Comparison of ENCODE assay signal across 10 cellular contexts in genomic region chr12:57248934-57249742, GRCh38. TPM values are rescaled to one million over a fixed set of nuclear protein-coding genes. Genes with fewer than 3 reads are reported as not detected.
A peak's percentile ranks its signal among the peaks of the same experiment; 100 is the strongest.
DNase-seq lines count a peak whose midpoint lies in the region; ATAC-seq and TF ChIP-seq lines count a peak whose summit lies in the region.
"Had no signal": no experiment of that assay in that cellular context is flagged by ENCODE, and none has a peak within 500 bp of the region (broad histone marks: within the 10 kb centered on the region; RNA-seq: fewer than 3 reads in every experiment).

No MANE protein-coding gene starts in this region.

- DNase-seq in activated naive CD4-positive, alpha-beta T cell treated with anti-CD3 and anti-CD28 coated beads, Interleukin-2, amount 10 ng/mL, durations not matched to agents 7 days and 5 days: no peak
- no peak for DNase-seq in activated naive CD4-positive, alpha-beta T cell treated with anti-CD3 and anti-CD28 coated beads, Interleukin-2, amount 50 U/mL, for 16 hours
- DNase-seq in OCI-LY7 (ENCODE audit: low spot score): no peak
- no peak for DNase-seq in endothelial cell (ENCODE audit: low spot score)
- DNase-seq in stimulated activated naive CD8-positive, alpha-beta T cell treated with anti-CD3 and anti-CD28 coated beads, Interleukin-15, amount 100 ng/mL, for 72 hours: no peak
- no peak for DNase-seq in NCI-H524 (lab: John Stamatoyannopoulos, UW)
- no peak for DNase-seq in T-cell
- DNase-seq: NCI-H2081 had no signal

- TF ChIP-seq CTCF in OCI-LY7 (conservative IDR thresholded peaks at IDR 0.05; ENCODE audit: low read length): peak; percentile 42
- TF ChIP-seq CTCF in endothelial cell (IDR thresholded peaks at IDR 0.05; ENCODE audit: unreplicated experiment): no peak

- H3K9me2 ChIP-seq in OCI-LY7 (ENCODE audit: insufficient read depth, low read length): no peaks in the 10 kb centered on the region

- ATAC-seq in stimulated activated naive CD8-positive, alpha-beta T cell treated with anti-CD3 and anti-CD28 coated beads, Interleukin-15, amount 100 ng/mL, for 72 hours: no peak
- ATAC-seq in HG02588 (IDR thresholded peaks at IDR 0.05; ENCODE audit: unreplicated experiment): no peak
- ATAC-seq in T-cell (replicated peaks in 1 of 4): no peak

- peaks cover 10% of the 10 kb centered on the region for H3K4me1 ChIP-seq in OCI-LY7 (ENCODE audit: insufficient read depth, low read length, poor library complexity, severe bottlenecking)

- no peak overlapping the region for H3K27ac ChIP-seq in OCI-LY7 (ENCODE audit: low read depth, low read length, poor library complexity, severe bottlenecking)
- H3K27ac ChIP-seq: skin epidermis had no signal

- no peak overlapping the region for H3K4me3 ChIP-seq in OCI-LY7 (ENCODE audit: low read depth, low read length, poor library complexity, severe bottlenecking)
- H3K4me3 ChIP-seq: skin epidermis had no signal

- H3K36me3 ChIP-seq in OCI-LY7 (ENCODE audit: insufficient read depth, low read length): no peaks in the 10 kb centered on the region

- CTCF ChIA-PET in activated naive CD4-positive, alpha-beta T cell treated with anti-CD3 and anti-CD28 coated beads, Interleukin-2, amount 10 ng/mL, durations not matched to agents 7 days and 5 days (lab: Charles Lee): interaction anchor here (1.1 to 4.6 kb wide), 8 partner anchors 9 to 210 kb away, joined by 3 to 21 read pairs (median 6); partner anchors contain the start of gene GLI1
- CTCF ChIA-PET in OCI-LY7 (lab: Charles Lee; ENCODE audit: unreplicated experiment): no interaction called here
- CTCF ChIA-PET in T-cell (lab: Charles Lee): no interaction called here

- H3K79me2 ChIP-seq in OCI-LY7 (ENCODE audit: insufficient read depth, low read depth, low read length): no peaks in the 10 kb centered on the region

- intact Hi-C loops in OCI-LY7 (cut with micrococcal nuclease; ENCODE audit: unreplicated experiment): no loop called here

- H3K4me2 ChIP-seq in OCI-LY7 (ENCODE audit: low read length): peak overlapping the region; percentile 17; the same call in 1 of the 2 replicates

- no TSS peak for BruUV-seq in OCI-LY7 (replicated peaks; lab: Mats Ljungman, UMichigan)

- H3K27me3 Mint-ChIP-seq in activated naive CD4-positive, alpha-beta T cell treated with anti-CD3 and anti-CD28 coated beads, Interleukin-2, amount 10 ng/mL, durations not matched to agents 7 days and 5 days: peaks cover 10% of the 10 kb centered on the region
- H3K27me3 Mint-ChIP-seq in endothelial cell (ENCODE audit: unreplicated experiment) (peaks cover 8% of the 10 kb centered on the region), T-cell (peaks cover 2 to 8% of the 10 kb centered on the region in 2 donors)
- H3K27me3 Mint-ChIP-seq in stimulated activated naive CD8-positive, alpha-beta T cell treated with anti-CD3 and anti-CD28 coated beads, Interleukin-15, amount 100 ng/mL, for 72 hours: peaks cover 10% of the 10 kb centered on the region

- H3K9me3 Mint-ChIP-seq in activated naive CD4-positive, alpha-beta T cell treated with anti-CD3 and anti-CD28 coated beads, Interleukin-2, amount 10 ng/mL, durations not matched to agents 7 days and 5 days: no peaks in the 10 kb centered on the region
- H3K9me3 Mint-ChIP-seq in endothelial cell (ENCODE audit: unreplicated experiment) (no peaks in the 10 kb centered on the region), T-cell (no peaks in the 10 kb centered on the region)
- H3K9me3 Mint-ChIP-seq in stimulated activated naive CD8-positive, alpha-beta T cell treated with anti-CD3 and anti-CD28 coated beads, Interleukin-15, amount 100 ng/mL, for 72 hours: no peaks in the 10 kb centered on the region

- no peaks in the 10 kb centered on the region for H3K9me3 ChIP-seq in OCI-LY7 (ENCODE audit: low read length)

- POLR2A ChIA-PET in OCI-LY7 (lab: Charles Lee) (interaction anchor here (1.1 kb wide), 1 partner anchor 8 kb away, joined by 3 read pairs; no protein-coding TSS in a partner anchor), T-cell (lab: Charles Lee) (no interaction called here)

- peaks cover 2% of the 10 kb centered on the region for H3K36me3 Mint-ChIP-seq in activated naive CD4-positive, alpha-beta T cell treated with anti-CD3 and anti-CD28 coated beads, Interleukin-2, amount 10 ng/mL, durations not matched to agents 7 days and 5 days
- H3K36me3 Mint-ChIP-seq in endothelial cell (ENCODE audit: low read depth, unreplicated experiment): no peaks in the 10 kb centered on the region
- H3K36me3 Mint-ChIP-seq in T-cell: peaks cover 11% of the 10 kb centered on the region

- H3K4me1 Mint-ChIP-seq in activated naive CD4-positive, alpha-beta T cell treated with anti-CD3 and anti-CD28 coated beads, Interleukin-2, amount 10 ng/mL, durations not matched to agents 7 days and 5 days: peaks cover 11% of the 10 kb centered on the region
- H3K4me1 Mint-ChIP-seq in endothelial cell (ENCODE audit: unreplicated experiment): peaks cover 9% of the 10 kb centered on the region
- H3K4me1 Mint-ChIP-seq in stimulated activated naive CD8-positive, alpha-beta T cell treated with anti-CD3 and anti-CD28 coated beads, Interleukin-15, amount 100 ng/mL, for 72 hours: peaks cover 16% of the 10 kb centered on the region
- H3K4me1 Mint-ChIP-seq in T-cell: peaks cover under 1 to 11% (median 7%) of the 10 kb centered on the region in 3 donors

- H2AFZ ChIP-seq in OCI-LY7 (ENCODE audit: low read length): no peak overlapping the region; the same call in 1 of the 2 replicates

- no peak overlapping the region for H3K27ac Mint-ChIP-seq in activated naive CD4-positive, alpha-beta T cell treated with anti-CD3 and anti-CD28 coated beads, Interleukin-2, amount 10 ng/mL, durations not matched to agents 7 days and 5 days
- no peak overlapping the region for H3K27ac Mint-ChIP-seq in endothelial cell (ENCODE audit: unreplicated experiment)
- H3K27ac Mint-ChIP-seq in stimulated activated naive CD8-positive, alpha-beta T cell treated with anti-CD3 and anti-CD28 coated beads, Interleukin-15, amount 100 ng/mL, for 72 hours: peak overlapping the region; percentile 23 to 35
- no peak overlapping the region for H3K27ac Mint-ChIP-seq in T-cell

- peak overlapping the region; percentile 19 for H3K4me3 Mint-ChIP-seq in activated naive CD4-positive, alpha-beta T cell treated with anti-CD3 and anti-CD28 coated beads, Interleukin-2, amount 10 ng/mL, durations not matched to agents 7 days and 5 days
- H3K4me3 Mint-ChIP-seq in endothelial cell (ENCODE audit: unreplicated experiment): peak overlapping the region; percentile 33
- peak overlapping the region; percentile 10 to 56 for H3K4me3 Mint-ChIP-seq in stimulated activated naive CD8-positive, alpha-beta T cell treated with anti-CD3 and anti-CD28 coated beads, Interleukin-15, amount 100 ng/mL, for 72 hours
- no peak overlapping the region for H3K4me3 Mint-ChIP-seq in T-cell

- no peaks in the 10 kb centered on the region for H4K20me1 ChIP-seq in OCI-LY7 (ENCODE audit: insufficient read depth, low read length)

RNA-seq across cellular contexts. Expression of gene STAC3, which starts 1.8 kb away (rescaled TPM):
- total RNA-seq in OCI-LY7 (2014; rRNA removed; shearing (Covaris generic)): 1.4 and 2.5 TPM in 2 replicates
- total RNA-seq in OCI-LY7 (2022): 6.8 and 7.7 TPM in 2 replicates
- total RNA-seq in endothelial cell (ENCODE audit: unreplicated experiment): 3.3 TPM
- 1 to 10 TPM; 1.3 to 4.9 (median 2.9) TPM for total RNA-seq in T-cell

RNA-seq across cellular contexts. Expression of gene SHMT2, which starts 19.6 kb away (rescaled TPM):
- total RNA-seq in OCI-LY7 (2014; rRNA removed; shearing (Covaris generic)): 394 and 400 TPM in 2 replicates
- total RNA-seq in OCI-LY7 (2022) (415 and 438 TPM in 2 replicates), endothelial cell (ENCODE audit: unreplicated experiment) (63.3 TPM), T-cell (10 to 100 TPM; 31.0 to 80.9 (median 55.6) TPM)

RNA-seq across cellular contexts. Expression of gene NXPH4, which starts 32.5 kb away (rescaled TPM):
- 4.7 and 5.3 TPM in 2 replicates for total RNA-seq in OCI-LY7 (2014; rRNA removed; shearing (Covaris generic))
- total RNA-seq in OCI-LY7 (2022) (9.8 and 10.5 TPM in 2 replicates), endothelial cell (ENCODE audit: unreplicated experiment) (not detected), T-cell (1 to 10 TPM in 2 of 5 donors, under 1 TPM in 2, not detected in 1; 0.49 to 4.5 (median 1.0) TPM)

Comparison
In these comparisons a context has a peak if more than half of its experiments do, and no peak if none do; other contexts are left out.
1. H3K27ac Mint-ChIP-seq: peak in stimulated activated naive CD8-positive, alpha-beta T cell treated with anti-CD3 and anti-CD28 coated beads, Interleukin-15, amount 100 ng/mL, for 72 hours (2 of 2); none in activated naive CD4-positive, alpha-beta T cell treated with anti-CD3 and anti-CD28 coated beads, Interleukin-2, amount 10 ng/mL, durations not matched to agents 7 days and 5 days (single experiment), endothelial cell (single experiment) and T-cell (0 of 2).
2. H3K4me3 Mint-ChIP-seq: peak in activated naive CD4-positive, alpha-beta T cell treated with anti-CD3 and anti-CD28 coated beads, Interleukin-2, amount 10 ng/mL, durations not matched to agents 7 days and 5 days (single experiment), endothelial cell (single experiment) and stimulated activated naive CD8-positive, alpha-beta T cell treated with anti-CD3 and anti-CD28 coated beads, Interleukin-15, amount 100 ng/mL, for 72 hours (2 of 2); none in T-cell (0 of 3).